Comparison of ENCODE assay signal across 7 cellular contexts in the genomic region with DNA sequence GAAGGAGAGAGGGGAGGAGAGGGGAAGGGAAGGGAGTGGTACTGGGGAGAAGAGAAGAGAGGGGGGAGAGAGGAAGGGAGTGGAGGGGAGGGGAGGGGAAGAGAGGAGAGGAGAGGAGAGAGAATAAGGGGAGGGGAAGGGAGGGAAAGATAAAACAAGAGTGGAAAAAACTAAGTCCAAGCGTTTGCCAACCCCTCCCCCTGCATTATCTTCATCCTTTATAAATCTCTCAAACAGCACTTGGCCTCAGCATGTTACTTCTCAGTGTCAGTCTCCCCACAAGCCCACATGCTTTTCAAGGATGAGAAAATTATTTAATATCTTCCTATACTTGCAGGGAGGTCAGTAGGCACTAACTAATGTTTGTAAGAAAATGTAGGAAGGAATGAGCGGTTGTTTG.
"Had no signal": no experiment of that assay in that cellular context is flagged by ENCODE, and none has a peak within 500 bp of the region (broad histone marks: within the 10 kb centered on the region; RNA-seq: fewer than 3 reads in every experiment).

No MANE protein-coding gene starts in this region.

- H3K27ac ChIP-seq: HL-60, KMS-11 had no signal

- DNase-seq: IMR-90, KBM-7, KG1 had no signal

- ATAC-seq: K562 had no signal

- FAIRE-seq: HTR-8/SVneo, K562 had no signal

- H3K4me3 ChIP-seq: K562 had no signal

- H3K9ac ChIP-seq: KMS-11 had no signal

- H3K4me2 ChIP-seq: KMS-11 had no signal
